ENCODE assay signal across 7 cellular contexts in genomic region chr22:44163536-44163935, GRCh38. TPM values are rescaled to one million over a fixed set of nuclear protein-coding genes. Genes with fewer than 3 reads are reported as not detected.
"Had no signal": no experiment of that assay in that cellular context is flagged by ENCODE, and none has a peak within 500 bp of the region (broad histone marks: within the 10 kb centered on the region; RNA-seq: fewer than 3 reads in every experiment).

No MANE protein-coding gene starts in this region.

- H2AFZ ChIP-seq: GM23338 had no signal

- ATAC-seq: GM23338, K562 had no signal

- H3K4me3 ChIP-seq: GM23338, K562 had no signal

- H3K27ac Mint-ChIP-seq: GM23338 had no signal

- H3K4me3 Mint-ChIP-seq: GM23338 had no signal

- DNase-seq: H7, HCEC 1CT, IMR-90 had no signal

- H3K4me2 ChIP-seq: GM23338 had no signal

- H3K9me3 Mint-ChIP-seq: GM23338 had no signal

- FAIRE-seq: HTR-8/SVneo, K562 had no signal

RNA-seq across cellular contexts. Expression of gene PARVG, which starts 17.2 kb away (rescaled TPM):
- total RNA-seq: HT-29, IMR-90 had no signal
- polyA plus RNA-seq: IMR-90, K562 had no signal
